ENCODE assay signal across 2 cellular contexts in the genomic region with DNA sequence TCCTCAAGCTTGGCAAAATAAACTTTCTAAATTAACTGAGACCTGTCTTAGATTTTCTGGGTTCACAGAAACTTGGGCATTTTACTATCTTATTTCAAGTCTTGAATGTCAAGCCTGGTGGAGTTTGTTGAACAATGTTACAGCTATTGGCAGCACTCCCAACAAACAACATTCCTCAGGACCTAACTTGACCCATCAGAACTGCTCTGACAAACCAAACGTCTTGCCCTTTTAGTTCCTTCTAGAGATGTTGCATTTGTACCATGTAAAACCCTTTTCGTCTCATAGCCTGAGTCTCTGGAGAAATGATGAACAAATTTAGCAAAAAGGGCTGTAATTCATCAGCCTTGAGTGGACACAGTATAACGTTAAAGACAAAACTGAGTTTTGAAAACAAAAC.
TF ChIP-seq lines count a peak whose summit lies in the region.

No MANE protein-coding gene starts in this region.

TF ChIP-seq in WTC11, 78 proteins besides CTCF, POLR2A, EP300 and RAD21 (continued from another document):
- TF ChIP-seq, protein P1, sequence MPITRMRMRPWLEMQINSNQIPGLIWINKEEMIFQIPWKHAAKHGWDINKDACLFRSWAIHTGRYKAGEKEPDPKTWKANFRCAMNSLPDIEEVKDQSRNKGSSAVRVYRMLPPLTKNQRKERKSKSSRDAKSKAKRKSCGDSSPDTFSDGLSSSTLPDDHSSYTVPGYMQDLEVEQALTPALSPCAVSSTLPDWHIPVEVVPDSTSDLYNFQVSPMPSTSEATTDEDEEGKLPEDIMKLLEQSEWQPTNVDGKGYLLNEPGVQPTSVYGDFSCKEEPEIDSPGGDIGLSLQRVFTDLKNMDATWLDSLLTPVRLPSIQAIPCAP (CRISPR knock-in tag; IDR thresholded peaks at IDR 0.05) = no peak
- TF ChIP-seq ZNF671 (CRISPR knock-in tag; IDR thresholded peaks at IDR 0.05) (no peak), HMGA2 (CRISPR knock-in tag; IDR thresholded peaks at IDR 0.05) (no peak), JUN (CRISPR knock-in tag; IDR thresholded peaks at IDR 0.05) (no peak), OVOL2 (CRISPR knock-in tag; IDR thresholded peaks at IDR 0.05; ENCODE audit: borderline replicate concordance) (no peak)
- TF ChIP-seq, protein P2, sequence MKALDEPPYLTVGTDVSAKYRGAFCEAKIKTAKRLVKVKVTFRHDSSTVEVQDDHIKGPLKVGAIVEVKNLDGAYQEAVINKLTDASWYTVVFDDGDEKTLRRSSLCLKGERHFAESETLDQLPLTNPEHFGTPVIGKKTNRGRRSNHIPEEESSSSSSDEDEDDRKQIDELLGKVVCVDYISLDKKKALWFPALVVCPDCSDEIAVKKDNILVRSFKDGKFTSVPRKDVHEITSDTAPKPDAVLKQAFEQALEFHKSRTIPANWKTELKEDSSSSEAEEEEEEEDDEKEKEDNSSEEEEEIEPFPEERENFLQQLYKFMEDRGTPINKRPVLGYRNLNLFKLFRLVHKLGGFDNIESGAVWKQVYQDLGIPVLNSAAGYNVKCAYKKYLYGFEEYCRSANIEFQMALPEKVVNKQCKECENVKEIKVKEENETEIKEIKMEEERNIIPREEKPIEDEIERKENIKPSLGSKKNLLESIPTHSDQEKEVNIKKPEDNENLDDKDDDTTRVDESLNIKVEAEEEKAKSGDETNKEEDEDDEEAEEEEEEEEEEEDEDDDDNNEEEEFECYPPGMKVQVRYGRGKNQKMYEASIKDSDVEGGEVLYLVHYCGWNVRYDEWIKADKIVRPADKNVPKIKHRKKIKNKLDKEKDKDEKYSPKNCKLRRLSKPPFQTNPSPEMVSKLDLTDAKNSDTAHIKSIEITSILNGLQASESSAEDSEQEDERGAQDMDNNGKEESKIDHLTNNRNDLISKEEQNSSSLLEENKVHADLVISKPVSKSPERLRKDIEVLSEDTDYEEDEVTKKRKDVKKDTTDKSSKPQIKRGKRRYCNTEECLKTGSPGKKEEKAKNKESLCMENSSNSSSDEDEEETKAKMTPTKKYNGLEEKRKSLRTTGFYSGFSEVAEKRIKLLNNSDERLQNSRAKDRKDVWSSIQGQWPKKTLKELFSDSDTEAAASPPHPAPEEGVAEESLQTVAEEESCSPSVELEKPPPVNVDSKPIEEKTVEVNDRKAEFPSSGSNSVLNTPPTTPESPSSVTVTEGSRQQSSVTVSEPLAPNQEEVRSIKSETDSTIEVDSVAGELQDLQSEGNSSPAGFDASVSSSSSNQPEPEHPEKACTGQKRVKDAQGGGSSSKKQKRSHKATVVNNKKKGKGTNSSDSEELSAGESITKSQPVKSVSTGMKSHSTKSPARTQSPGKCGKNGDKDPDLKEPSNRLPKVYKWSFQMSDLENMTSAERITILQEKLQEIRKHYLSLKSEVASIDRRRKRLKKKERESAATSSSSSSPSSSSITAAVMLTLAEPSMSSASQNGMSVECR (CRISPR knock-in tag; IDR thresholded peaks at IDR 0.05; ENCODE audit: borderline replicate concordance) = no peak
- TF ChIP-seq, protein P3, sequence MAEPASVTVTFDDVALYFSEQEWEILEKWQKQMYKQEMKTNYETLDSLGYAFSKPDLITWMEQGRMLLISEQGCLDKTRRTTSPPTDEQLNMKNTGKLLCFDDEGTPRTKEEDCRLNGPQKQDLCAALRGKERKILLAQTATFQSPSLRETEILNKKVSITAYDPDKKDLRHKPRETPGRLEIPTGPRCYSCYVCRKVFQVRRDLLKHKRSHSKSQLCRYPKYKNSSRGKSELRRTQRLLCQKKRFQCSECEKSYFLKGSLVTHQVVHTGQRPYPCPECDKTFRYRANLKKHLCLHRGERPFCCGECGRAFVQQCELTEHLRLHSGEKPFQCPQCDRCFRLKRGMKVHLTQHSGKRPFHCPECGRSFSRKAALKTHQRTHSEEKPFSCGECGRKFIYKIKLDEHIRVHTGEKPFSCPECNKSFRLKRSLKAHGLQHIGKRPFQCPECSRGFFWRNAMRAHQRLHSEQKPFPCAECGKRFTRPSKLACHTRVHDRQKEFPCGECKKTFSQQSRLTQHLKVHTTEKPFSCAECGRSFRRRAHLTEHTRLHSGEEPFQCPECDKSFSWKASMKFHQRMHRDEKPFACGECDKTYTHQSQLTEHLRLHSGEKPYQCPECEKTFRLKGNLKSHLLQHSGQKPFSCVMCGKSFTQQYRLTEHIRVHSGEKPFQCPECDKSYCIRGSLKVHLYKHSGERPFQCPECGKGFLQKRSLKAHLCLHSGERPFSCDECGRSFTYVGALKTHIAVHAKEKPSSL (CRISPR knock-in tag; conservative IDR thresholded peaks at IDR 0.05) = no peak
- TF ChIP-seq, protein P4, sequence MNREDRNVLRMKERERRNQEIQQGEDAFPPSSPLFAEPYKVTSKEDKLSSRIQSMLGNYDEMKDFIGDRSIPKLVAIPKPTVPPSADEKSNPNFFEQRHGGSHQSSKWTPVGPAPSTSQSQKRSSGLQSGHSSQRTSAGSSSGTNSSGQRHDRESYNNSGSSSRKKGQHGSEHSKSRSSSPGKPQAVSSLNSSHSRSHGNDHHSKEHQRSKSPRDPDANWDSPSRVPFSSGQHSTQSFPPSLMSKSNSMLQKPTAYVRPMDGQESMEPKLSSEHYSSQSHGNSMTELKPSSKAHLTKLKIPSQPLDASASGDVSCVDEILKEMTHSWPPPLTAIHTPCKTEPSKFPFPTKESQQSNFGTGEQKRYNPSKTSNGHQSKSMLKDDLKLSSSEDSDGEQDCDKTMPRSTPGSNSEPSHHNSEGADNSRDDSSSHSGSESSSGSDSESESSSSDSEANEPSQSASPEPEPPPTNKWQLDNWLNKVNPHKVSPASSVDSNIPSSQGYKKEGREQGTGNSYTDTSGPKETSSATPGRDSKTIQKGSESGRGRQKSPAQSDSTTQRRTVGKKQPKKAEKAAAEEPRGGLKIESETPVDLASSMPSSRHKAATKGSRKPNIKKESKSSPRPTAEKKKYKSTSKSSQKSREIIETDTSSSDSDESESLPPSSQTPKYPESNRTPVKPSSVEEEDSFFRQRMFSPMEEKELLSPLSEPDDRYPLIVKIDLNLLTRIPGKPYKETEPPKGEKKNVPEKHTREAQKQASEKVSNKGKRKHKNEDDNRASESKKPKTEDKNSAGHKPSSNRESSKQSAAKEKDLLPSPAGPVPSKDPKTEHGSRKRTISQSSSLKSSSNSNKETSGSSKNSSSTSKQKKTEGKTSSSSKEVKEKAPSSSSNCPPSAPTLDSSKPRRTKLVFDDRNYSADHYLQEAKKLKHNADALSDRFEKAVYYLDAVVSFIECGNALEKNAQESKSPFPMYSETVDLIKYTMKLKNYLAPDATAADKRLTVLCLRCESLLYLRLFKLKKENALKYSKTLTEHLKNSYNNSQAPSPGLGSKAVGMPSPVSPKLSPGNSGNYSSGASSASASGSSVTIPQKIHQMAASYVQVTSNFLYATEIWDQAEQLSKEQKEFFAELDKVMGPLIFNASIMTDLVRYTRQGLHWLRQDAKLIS (CRISPR knock-in tag; IDR thresholded peaks at IDR 0.05; ENCODE audit: borderline replicate concordance) = no peak

TF ChIP-seq in endothelial cell of umbilical vein, 7 proteins besides CTCF, POLR2A, EP300 and RAD21 (continued from another document):
- no peak for TF ChIP-seq EZH2 (IDR thresholded peaks at IDR 0.05; ENCODE audit: borderline replicate concordance, low read depth, low read length, severe bottlenecking)
